In genomic region chr2:10844083-10844482, GRCh38 we compare ENCODE assay signal across 8 cellular contexts. TPM values are rescaled to one million over a fixed set of nuclear protein-coding genes. Genes with fewer than 3 reads are reported as not detected.
A peak's percentile ranks its signal among the peaks of the same experiment; 100 is the strongest.
DNase-seq lines count a peak whose midpoint lies in the region; ATAC-seq and TF ChIP-seq lines count a peak whose summit lies in the region.

No MANE protein-coding gene starts in this region.

- intact Hi-C loops in thyroid gland (cut with DNase I), result no loop called here

- ATAC-seq in HG02840 (IDR thresholded peaks at IDR 0.05; ENCODE audit: low FRiP score, unreplicated experiment) (no peak), GM21515 (IDR thresholded peaks at IDR 0.05; ENCODE audit: unreplicated experiment) (no peak)

- H3K4me3 ChIP-seq in thyroid gland (replicated peaks in 1 of 3), result no peak overlapping the region

- POLR2A ChIA-PET in HEK293T (lab: Yijun Ruan, JAX), result no interaction called here

- TF ChIP-seq CTCF in thyroid gland (IDR thresholded peaks at IDR 0.05), result no peak

- CTCF ChIA-PET in HEK293T (lab: Yijun Ruan, JAX), result interaction anchor here (1.1 kb wide), 1 partner anchor 20 kb away, joined by 3 read pairs; no protein-coding TSS in a partner anchor

- H3K9me3 ChIP-seq in thyroid gland, result no peaks in the 10 kb centered on the region

- H3K36me3 ChIP-seq in thyroid gland, result no peaks in the 10 kb centered on the region

- no peak overlapping the region for H3K27ac ChIP-seq in thyroid gland

- DNase-seq in NCI-H187 treated with DMSO at 0.1 percent for 48 hours (lab: John Stamatoyannopoulos, UW) (peak; percentile 99), brain pericyte (ENCODE audit: low read depth, low spot score) (peak; percentile 20), iPS-NIHi7 (ENCODE audit: extremely low spot score) (peak; percentile 76), thyroid gland (peak; percentile 86 to 91), NCI-H2171 (lab: John Stamatoyannopoulos, UW) (no peak), HEK293T (ENCODE audit: extremely low spot score) (no peak)

- 28 to 38% methylated on average over 11 to 12 of the region's 12 CpGs for WGBS in thyroid gland, 2 donors

- H3K27me3 ChIP-seq in thyroid gland, result no peaks in the 10 kb centered on the region

- TF ChIP-seq POLR2A in thyroid gland (IDR thresholded peaks at IDR 0.05), result peak in 1 of 2 donors; percentile 11

- no peaks in the 10 kb centered on the region for H3K4me1 ChIP-seq in thyroid gland

TF ChIP-seq in HEK293T, 16 proteins besides CTCF, POLR2A, EP300 and RAD21:
- TF ChIP-seq LEF1 (IDR thresholded peaks at IDR 0.05; ENCODE audit: borderline replicate concordance), result no peak
- no peak for TF ChIP-seq SUZ12 (IDR thresholded peaks at IDR 0.05)
- no peak for TF ChIP-seq TARDBP (IDR thresholded peaks at IDR 0.05)
- no peak for TF ChIP-seq PKNOX1 (IDR thresholded peaks at IDR 0.05)
- no peak for TF ChIP-seq NFRKB (IDR thresholded peaks at IDR 0.05)
- no peak for TF ChIP-seq FOXM1 (IDR thresholded peaks at IDR 0.05; ENCODE audit: borderline replicate concordance)
- no peak for TF ChIP-seq ARNT (IDR thresholded peaks at IDR 0.05)
- TF ChIP-seq BHLHE40 (IDR thresholded peaks at IDR 0.05; ENCODE audit: borderline replicate concordance), result no peak
- TF ChIP-seq CTBP1 (IDR thresholded peaks at IDR 0.05; ENCODE audit: borderline replicate concordance), result no peak
- no peak for TF ChIP-seq ELF4 (IDR thresholded peaks at IDR 0.05)

RNA-seq across cellular contexts. Expression of gene PDIA6, which starts 31.5 kb away (rescaled TPM):
- 100 to 1,000 TPM; 227 to 540 (median 414) TPM for total RNA-seq in thyroid gland

Comparison
In these comparisons a context has a peak if more than half of its experiments do, and no peak if none do; other contexts are left out.
1. DNase-seq: peak in NCI-H187 treated with DMSO at 0.1 percent for 48 hours (single experiment), brain pericyte (single experiment), iPS-NIHi7 (single experiment) and thyroid gland (2 of 2); none in NCI-H2171 (single experiment) and HEK293T (single experiment).